In the genomic region with DNA sequence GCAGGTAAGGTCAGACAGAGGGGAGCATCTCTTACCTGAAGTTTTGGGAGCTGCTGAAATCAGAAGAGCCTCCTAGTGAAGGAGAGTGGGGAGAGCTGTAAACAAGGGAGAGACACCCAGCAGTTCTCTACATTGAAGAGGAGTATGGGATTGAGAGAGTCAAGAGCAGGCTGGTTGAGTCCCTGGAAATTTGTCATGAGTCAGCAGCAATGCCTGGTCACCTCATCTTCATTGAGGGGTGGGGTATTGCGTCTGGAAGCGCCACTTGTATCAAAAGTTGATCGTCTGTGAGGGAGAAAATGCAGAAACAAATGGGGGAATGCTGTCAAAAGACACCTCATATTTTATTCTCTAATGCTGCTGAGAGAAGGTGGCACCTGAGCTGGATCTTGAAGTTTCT, we compare ENCODE assay signal across 21 cellular contexts.
DNase-seq lines count a peak whose midpoint lies in the region; ATAC-seq, FAIRE-seq and TF ChIP-seq lines count a peak whose summit lies in the region.
"Had no signal": no experiment of that assay in that cellular context is flagged by ENCODE, and none has a peak within 500 bp of the region (broad histone marks: within the 10 kb centered on the region; RNA-seq: fewer than 3 reads in every experiment).

No MANE protein-coding gene starts in this region.

- H3K23me2 ChIP-seq in H1 (ENCODE audit: low read depth, low read length) = no peaks in the 10 kb centered on the region; the same call in 1 of the 2 replicates

- no peak overlapping the region for H2AK5ac ChIP-seq in H1 (ENCODE audit: low read depth, low read length)

- intact Hi-C loops in HepG2 (cut with micrococcal nuclease; ENCODE audit: unreplicated experiment) (no loop called here), right lobe of liver (cut with DNase I) (no loop called here)

- no peaks in the 10 kb centered on the region for H3K4me1 ChIP-seq in HepG2 (ENCODE audit: insufficient read depth, low read length)
- no peaks in the 10 kb centered on the region for H3K4me1 ChIP-seq in right lobe of liver
- no peaks in the 10 kb centered on the region for H3K4me1 ChIP-seq in H1 (replicated peaks in 1 of 4; ENCODE audit: control insufficient read depth in 3 of 4, insufficient read depth in 4 of 4, low read length in 3 of 4)
- H3K4me1 ChIP-seq: A549, Caco-2 had no signal

- H3K79me1 ChIP-seq in H1 (ENCODE audit: low read depth, low read length) = no peaks in the 10 kb centered on the region

- H3K36me3 Mint-ChIP-seq in progenitor cell of endocrine pancreas (ENCODE audit: insufficient read depth) = no peaks in the 10 kb centered on the region
- H3K36me3 Mint-ChIP-seq: CD8-positive, alpha-beta T cell had no signal

- no peaks in the 10 kb centered on the region for H3K36me3 ChIP-seq in HepG2 (replicated peaks in 1 of 2; ENCODE audit: control insufficient read depth in 1 of 2, insufficient read depth in 2 of 2, low read length in 2 of 2)
- H3K36me3 ChIP-seq in right lobe of liver = no peaks in the 10 kb centered on the region
- no peaks in the 10 kb centered on the region for H3K36me3 ChIP-seq in H1 (ENCODE audit: control insufficient read depth in 2 of 4, insufficient read depth in 4 of 4, low read length in 3 of 4)
- H3K36me3 ChIP-seq: BLaER1 treated with 17β-estradiol and CSF1 and Interleukin-3, amounts not matched to agents 10 nM and 100 nM had no signal

- 13% methylated on average over 3 of the region's 3 CpGs for WGBS in HepG2 (ENCODE audit: low lambda C conversion rate)
- 81% methylated on average over 3 of the region's 3 CpGs for WGBS in right lobe of liver (ENCODE audit: insufficient coverage, low coverage, low lambda C conversion rate, missing lambda C conversion rate)
- 95% methylated on average over 3 of the region's 3 CpGs; no CpG with 5 or more reads in 1 of the 2 experiments for WGBS in H1 (ENCODE audit: extremely low coverage in 1 of 2, insufficient coverage in 1 of 2, insufficient read length in 1 of 2, insufficient replicate concordance in 2 of 2, low coverage in 1 of 2, low lambda C conversion rate in 2 of 2, missing lambda C conversion rate in 1 of 2), 2 experiments

- peaks cover 20% of the 10 kb centered on the region for H3K4me1 Mint-ChIP-seq in progenitor cell of endocrine pancreas (ENCODE audit: low read depth)

- H3K79me2 ChIP-seq in HepG2 (ENCODE audit: insufficient read depth, low read length) = no peaks in the 10 kb centered on the region
- no peaks in the 10 kb centered on the region for H3K79me2 ChIP-seq in H1 (ENCODE audit: control insufficient read depth in 1 of 2, insufficient read depth in 2 of 2, low read length in 2 of 2)

- POLR2A ChIA-PET in HepG2 (lab: Yijun Ruan, JAX) = no interaction called here
- POLR2A ChIA-PET in H1 (lab: Charles Lee; ENCODE audit: partially characterized antibody) = no interaction called here

- H2BK5ac ChIP-seq in H1 (ENCODE audit: low read depth, low read length) = no peak overlapping the region

- TF ChIP-seq EP300 in HepG2 (IDR thresholded peaks at IDR 0.05; ENCODE audit: low read depth in 2 of 2, low read length in 2 of 2) (no peak), HepG2 (CRISPR knock-in tag; IDR thresholded peaks at IDR 0.05; ENCODE audit: borderline replicate concordance) (no peak), H1 (IDR thresholded peaks at IDR 0.05; ENCODE audit: borderline replicate concordance in 1 of 2, low read depth in 2 of 2, low read length in 2 of 2) (no peak)

- H3K56ac ChIP-seq in H1 (replicated peaks; ENCODE audit: insufficient read length, low read depth, low read length) = no peak overlapping the region

- H4K20me1 ChIP-seq in HepG2 (ENCODE audit: insufficient read depth, low read length) (no peaks in the 10 kb centered on the region), H1 (replicated peaks in 1 of 2; ENCODE audit: control insufficient read depth in 1 of 2, insufficient read depth in 2 of 2, low read length in 2 of 2) (no peaks in the 10 kb centered on the region)
- H4K20me1 ChIP-seq: BLaER1 treated with 17β-estradiol and CSF1 and Interleukin-3, amounts not matched to agents 10 nM and 100 nM had no signal

- H2BK12ac ChIP-seq in H1 (ENCODE audit: low read depth, low read length) = no peak overlapping the region

- no peak overlapping the region for H4K91ac ChIP-seq in H1 (replicated peaks; ENCODE audit: insufficient read length, low read length)

- no peak for TF ChIP-seq RAD21 in HepG2 (CRISPR knock-in tag; IDR thresholded peaks at IDR 0.05)
- TF ChIP-seq RAD21 in H1 (IDR thresholded peaks at IDR 0.05 in 1 of 2, conservative IDR thresholded peaks at IDR 0.05 in 1 of 2; ENCODE audit: low read depth in 2 of 2, low read length in 2 of 2) = no peak

- no peak overlapping the region for H4K8ac ChIP-seq in H1 (ENCODE audit: extremely low read depth, insufficient read depth, low read length)

- no peak overlapping the region for H2BK120ac ChIP-seq in H1 (replicated peaks; ENCODE audit: low read depth, low read length)

- H3K27me3 ChIP-seq in HepG2 (ENCODE audit: control insufficient read depth in 1 of 2, insufficient read depth in 2 of 2, low read length in 2 of 2) (no peaks in the 10 kb centered on the region), right lobe of liver (no peaks in the 10 kb centered on the region), H1 (replicated peaks in 1 of 4; ENCODE audit: control insufficient read depth in 3 of 4, extremely low read depth in 1 of 4, insufficient read depth in 3 of 4, low read length in 3 of 4) (no peaks in the 10 kb centered on the region)
- H3K27me3 ChIP-seq: BLaER1 treated with 17β-estradiol and CSF1 and Interleukin-3, amounts not matched to agents 10 nM and 100 nM had no signal

- H3K4me3 Mint-ChIP-seq in progenitor cell of endocrine pancreas (ENCODE audit: low read depth) = no peak overlapping the region
- H3K4me3 Mint-ChIP-seq: B cell; CD4-positive, alpha-beta T cell; CD8-positive, alpha-beta T cell had no signal

- H2BK15ac ChIP-seq in H1 (ENCODE audit: low read length) = no peak overlapping the region

- no peak overlapping the region for H4K5ac ChIP-seq in H1 (ENCODE audit: insufficient read length, low read depth, low read length)

- DNase-seq in HepG2 (ENCODE audit: low spot score) (no peak), right lobe of liver (no peak), H1 (ENCODE audit: low read depth in 1 of 2, low spot score in 2 of 2) (no peak), progenitor cell of endocrine pancreas (ENCODE audit: low spot score, unreplicated experiment) (no peak), SW480 (ENCODE audit: low spot score) (no peak)
- DNase-seq: AML-193; Caco-2; Calu3; CD4-positive, alpha-beta T cell; CD8-positive, alpha-beta T cell; DMS79 treated with DMSO at 0.1 percent for 48 hours; GF-D8 had no signal

- H3K18ac ChIP-seq in H1 (ENCODE audit: extremely low read depth, low read length) = no peak overlapping the region

- H3K9me3 ChIP-seq in HepG2 (ENCODE audit: low read length) (no peaks in the 10 kb centered on the region), right lobe of liver (no peaks in the 10 kb centered on the region), H1 (ENCODE audit: insufficient read depth in 2 of 2, low read depth in 1 of 2, low read length in 1 of 2) (no peaks in the 10 kb centered on the region)
- H3K9me3 ChIP-seq: A549; BLaER1 treated with 17β-estradiol and CSF1 and Interleukin-3, amounts not matched to agents 10 nM and 100 nM; Caco-2 had no signal

- H3K9ac ChIP-seq in HepG2 (ENCODE audit: insufficient read depth, low read depth, low read length) (no peak overlapping the region), H1 (replicated peaks in 1 of 4; ENCODE audit: extremely low read depth in 1 of 4, low read depth in 3 of 4, low read length in 3 of 4) (no peak overlapping the region)
- H3K9ac ChIP-seq: BLaER1 treated with 17β-estradiol and CSF1 and Interleukin-3, amounts not matched to agents 10 nM and 100 nM had no signal

- H3K4me3 ChIP-seq in HepG2 (replicated peaks in 1 of 3; ENCODE audit: insufficient read depth in 1 of 3, low read depth in 2 of 3, low read length in 3 of 3) (no peak overlapping the region), right lobe of liver (no peak overlapping the region), H1 (ENCODE audit: extremely low read depth in 1 of 4, insufficient read depth in 2 of 4, low read depth in 3 of 4, low read length in 4 of 4) (no peak overlapping the region)
- H3K4me3 ChIP-seq: A549; BLaER1 treated with 17β-estradiol and CSF1 and Interleukin-3, amounts not matched to agents 10 nM and 100 nM had no signal

- no peaks in the 10 kb centered on the region for H3K9me3 Mint-ChIP-seq in progenitor cell of endocrine pancreas (ENCODE audit: low read depth)
- H3K9me3 Mint-ChIP-seq: CD4-positive, alpha-beta T cell; CD8-positive, alpha-beta T cell had no signal

- peak overlapping the region; percentile 50 for H3K27ac Mint-ChIP-seq in progenitor cell of endocrine pancreas
- H3K27ac Mint-ChIP-seq: B cell; CD4-positive, alpha-beta T cell; CD8-positive, alpha-beta T cell had no signal

- no peaks in the 10 kb centered on the region for H3K27me3 Mint-ChIP-seq in progenitor cell of endocrine pancreas
- H3K27me3 Mint-ChIP-seq: B cell; CD4-positive, alpha-beta T cell had no signal

- no peak overlapping the region for H3K4me2 ChIP-seq in HepG2 (ENCODE audit: low read depth, low read length)
- no peak overlapping the region for H3K4me2 ChIP-seq in H1 (ENCODE audit: insufficient read depth in 1 of 2, low read depth in 2 of 2, low read length in 2 of 2)
- H3K4me2 ChIP-seq: A549; BLaER1 treated with 17β-estradiol and CSF1 and Interleukin-3, amounts not matched to agents 10 nM and 100 nM had no signal

- no peak overlapping the region for H3K14ac ChIP-seq in H1 (ENCODE audit: insufficient read length)

- no peak for TF ChIP-seq CTCF in HepG2 (CRISPR knock-in tag; IDR thresholded peaks at IDR 0.05)
- no peak for TF ChIP-seq CTCF in right lobe of liver (IDR thresholded peaks at IDR 0.05)
- no peak for TF ChIP-seq CTCF in H1 (IDR thresholded peaks at IDR 0.05; ENCODE audit: control extremely low read depth in 1 of 3, insufficient read depth in 1 of 3, low read depth in 1 of 3, low read length in 3 of 3)
- TF ChIP-seq CTCF in progenitor cell of endocrine pancreas (IDR thresholded peaks at IDR 0.05; ENCODE audit: unreplicated experiment) = no peak

- H2BK20ac ChIP-seq in H1 (ENCODE audit: low read length) = no peak overlapping the region

- CTCF ChIA-PET in HepG2 (lab: Yijun Ruan, JAX; ENCODE audit: low intra/inter-chr PET ratio, low total read pairs) (no interaction called here), H1 (lab: Charles Lee; ENCODE audit: partially characterized antibody) (interaction anchor here (0.6 to 1.4 kb wide), 5 partner anchors 18 to 250 kb away, joined by 3 to 4 read pairs (median 3); no protein-coding TSS in a partner anchor)

- no peak for TF ChIP-seq POLR2A in HepG2 (IDR thresholded peaks at IDR 0.05; ENCODE audit: insufficient read depth in 1 of 2, low read depth in 2 of 2, low read length in 2 of 2)
- TF ChIP-seq POLR2A in right lobe of liver (IDR thresholded peaks at IDR 0.05) = no peak
- TF ChIP-seq POLR2A in H1 (IDR thresholded peaks at IDR 0.05; ENCODE audit: control extremely low read depth in 1 of 2, low read depth in 2 of 2, low read length in 2 of 2) = no peak

- ATAC-seq in HepG2 (no peak), right lobe of liver (no peak), GM21717 (IDR thresholded peaks at IDR 0.05; ENCODE audit: unreplicated experiment) (no peak)
- ATAC-seq: A549; CD8-positive, alpha-beta T cell had no signal

- H3K4ac ChIP-seq in H1 (replicated peaks; ENCODE audit: insufficient read length, low read depth, low read length) = no peak overlapping the region

- FAIRE-seq in HepG2 (lab: Jason Lieb, UNC) (no peak), H1 (lab: Jason Lieb, UNC) (no peak)
- FAIRE-seq: A549, D721Med, GM12891, GM19239 had no signal

- BruUV-seq in HepG2 (replicated peaks; lab: Mats Ljungman, UMichigan) = no TSS peak

- in situ Hi-C loops in HepG2 (cut with HindIII; ENCODE audit: extremely low pct_ligation_motif_present, low pct_unique_long_range_greater_than_20kb) = no loop called here

- H3K23ac ChIP-seq in H1 (ENCODE audit: insufficient read length) = no peak overlapping the region

- H3K27ac ChIP-seq in HepG2 (ENCODE audit: extremely low read length, insufficient read depth, low read length) (no peak overlapping the region), right lobe of liver (no peak overlapping the region), H1 (ENCODE audit: low read depth, low read length) (no peak overlapping the region)
- H3K27ac ChIP-seq: 22Rv1; A549; BLaER1 treated with 17β-estradiol and CSF1 and Interleukin-3, amounts not matched to agents 10 nM and 100 nM; C4-2B had no signal

- H2AFZ ChIP-seq in HepG2 (ENCODE audit: low read length) (no peak overlapping the region), H1 (ENCODE audit: low read length) (peak overlapping the region; percentile 29; the same call in 1 of the 2 replicates)

Comparison
In these comparisons a context has a peak if more than half of its experiments do, and no peak if none do; other contexts are left out.
1. Of the 41 proteins assayed by ChIP-seq in both HepG2 and H1: peak only in HepG2: MAFK; only in H1: none; in both: none; in neither: 40.